Comparison of ENCODE assay signal across 28 cellular contexts in genomic region chr13:110027470-110028240, GRCh38.
"Had no signal": no experiment of that assay in that cellular context is flagged by ENCODE, and none has a peak within 500 bp of the region (broad histone marks: within the 10 kb centered on the region; RNA-seq: fewer than 3 reads in every experiment).

No MANE protein-coding gene starts in this region.

- H3K27me3 Mint-ChIP-seq: activated CD4-positive, alpha-beta memory T cell treated with anti-CD3 and anti-CD28 coated beads for 36 hours; stimulated activated naive B cell treated with anti-CD40 and anti-IgM and Interleukin-4, amounts not matched to agents 10 μg/mL and 1 μg/mL and 100 μg/mL, for 72 hours had no signal

- H3K27ac ChIP-seq: esophagus muscularis mucosa, left ventricle myocardium inferior, right atrium auricular region, stomach, upper lobe of right lung, VCaP had no signal

- H3K9me3 ChIP-seq: esophagus muscularis mucosa, left ventricle myocardium inferior, right atrium auricular region, stomach, tibial artery, upper lobe of right lung had no signal

- H3K4me1 ChIP-seq: upper lobe of right lung had no signal

- H3K4me3 ChIP-seq: esophagus muscularis mucosa, left ventricle myocardium inferior, right atrium auricular region, stomach, tibial artery, upper lobe of right lung had no signal

- H3K4me3 Mint-ChIP-seq: activated CD4-positive, alpha-beta memory T cell treated with anti-CD3 and anti-CD28 coated beads for 36 hours; dendritic cell treated with granulocyte-macrophage colony-stimulating factor and Interleukin-4, amounts not matched to agents 40 ng/mL and 50 ng/mL, for 4 days; endodermal cell; mesothelial cell of epicardium; naive thymus-derived CD4-positive, alpha-beta T cell; stimulated activated naive B cell treated with anti-CD40 and anti-IgM and Interleukin-4, amounts not matched to agents 10 μg/mL and 1 μg/mL and 100 μg/mL, for 72 hours; T-helper 2 cell treated with Interferon-gamma antibody and Interleukin-4, amounts not matched to agents 5 μg/mL and 100 μg/mL, for 36 hours had no signal

- ATAC-seq: activated CD4-positive, CD25-positive, alpha-beta regulatory T cell treated with anti-CD3 and anti-CD28 coated beads, Interleukin-2, amount 50 U/mL, for 24 hours; naive thymus-derived CD4-positive, alpha-beta T cell; stimulated activated naive B cell treated with anti-CD40 and anti-IgM and Interleukin-4, amounts not matched to agents 10 μg/mL and 1 μg/mL and 100 μg/mL, for 72 hours; upper lobe of right lung had no signal

- H3K4me1 Mint-ChIP-seq: endodermal cell; mesothelial cell of epicardium; naive thymus-derived CD4-positive, alpha-beta T cell had no signal

- H3K27ac Mint-ChIP-seq: activated CD4-positive, alpha-beta memory T cell treated with anti-CD3 and anti-CD28 coated beads for 36 hours; dendritic cell treated with granulocyte-macrophage colony-stimulating factor and Interleukin-4, amounts not matched to agents 40 ng/mL and 50 ng/mL, for 4 days; endodermal cell; mesothelial cell of epicardium; naive thymus-derived CD4-positive, alpha-beta T cell; stimulated activated naive B cell treated with anti-CD40 and anti-IgM and Interleukin-4, amounts not matched to agents 10 μg/mL and 1 μg/mL and 100 μg/mL, for 72 hours; T-helper 2 cell treated with Interferon-gamma antibody and Interleukin-4, amounts not matched to agents 5 μg/mL and 100 μg/mL, for 36 hours had no signal

- DNase-seq: activated CD4-positive, alpha-beta memory T cell treated with anti-CD3 and anti-CD28 coated beads for 36 hours; activated CD4-positive, alpha-beta T cell treated with anti-CD3 and anti-CD28 coated beads for 48 hours; activated CD8-positive, alpha-beta memory T cell treated with anti-CD3 and anti-CD28 coated beads, Interleukin-2, amount 50 U/mL, for 4 hours; activated gamma-delta T cell; activated naive CD4-positive, alpha-beta T cell treated with anti-CD3 and anti-CD28 coated beads, Interleukin-2, amount 50 U/mL, for 16 hours; activated T-cell treated with anti-CD3 and anti-CD28 coated beads, Interleukin-2, amount 50 U/mL, for 1 hour; amygdala; central memory CD4-positive, alpha-beta T cell; endodermal cell; islet precursor cell; left ventricle myocardium inferior; mammary epithelial cell; naive thymus-derived CD4-positive, alpha-beta T cell; nucleus accumbens; stimulated activated CD4-positive, alpha-beta T cell treated with anti-CD3 and anti-CD28 coated beads, Interleukin-15, amount 100 ng/mL, for 24 hours; stimulated activated CD4-positive, alpha-beta T cell treated with anti-CD3 and anti-CD28 coated beads, Interleukin-2, amount 100 ng/mL, for 24 hours; stimulated activated naive B cell treated with anti-CD40 and anti-IgM and Interleukin-4, amounts not matched to agents 10 μg/mL and 1 μg/mL and 100 μg/mL, for 72 hours; stomach; T-helper 1 cell; tibial artery; upper lobe of right lung had no signal

- H3K9me3 Mint-ChIP-seq: activated CD4-positive, alpha-beta memory T cell treated with anti-CD3 and anti-CD28 coated beads for 36 hours; dendritic cell treated with granulocyte-macrophage colony-stimulating factor and Interleukin-4, amounts not matched to agents 40 ng/mL and 50 ng/mL, for 4 days; endodermal cell; mesothelial cell of epicardium; stimulated activated naive B cell treated with anti-CD40 and anti-IgM and Interleukin-4, amounts not matched to agents 10 μg/mL and 1 μg/mL and 100 μg/mL, for 72 hours; T-helper 2 cell treated with Interferon-gamma antibody and Interleukin-4, amounts not matched to agents 5 μg/mL and 100 μg/mL, for 36 hours had no signal

- H3K27me3 ChIP-seq: esophagus muscularis mucosa, right atrium auricular region, stomach, tibial artery, upper lobe of right lung had no signal

- H3K36me3 ChIP-seq: esophagus muscularis mucosa, left ventricle myocardium inferior, right atrium auricular region, stomach, tibial artery, upper lobe of right lung had no signal

- H3K36me3 Mint-ChIP-seq: activated CD4-positive, alpha-beta memory T cell treated with anti-CD3 and anti-CD28 coated beads for 36 hours; mesothelial cell of epicardium; naive thymus-derived CD4-positive, alpha-beta T cell; stimulated activated naive B cell treated with anti-CD40 and anti-IgM and Interleukin-4, amounts not matched to agents 10 μg/mL and 1 μg/mL and 100 μg/mL, for 72 hours had no signal
